Comparison of ENCODE assay signal across 22 cellular contexts in the genomic region with DNA sequence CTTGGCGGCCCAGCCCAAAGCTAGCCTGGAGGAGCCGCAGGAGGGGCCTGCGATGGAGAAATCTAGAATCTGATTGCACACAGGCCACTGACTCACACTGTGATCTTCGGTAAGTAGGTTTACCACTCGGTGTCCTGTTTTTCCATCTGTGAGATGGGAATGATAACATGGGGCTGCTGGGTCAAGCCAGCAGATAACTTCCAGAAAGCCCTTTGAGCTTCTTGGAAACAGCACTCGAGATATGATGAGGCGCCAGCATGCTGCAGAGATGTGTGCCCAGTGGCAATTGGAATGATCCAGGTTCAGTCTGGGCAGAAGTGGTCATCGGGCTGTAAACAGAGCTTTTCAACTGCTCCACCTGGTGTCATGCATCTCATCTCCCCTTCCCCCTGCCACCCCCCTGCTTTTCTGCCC.
DNase-seq lines count a peak whose midpoint lies in the region; FAIRE-seq and TF ChIP-seq lines count a peak whose summit lies in the region.
"Had no signal": no experiment of that assay in that cellular context is flagged by ENCODE, and none has a peak within 500 bp of the region (broad histone marks: within the 10 kb centered on the region; RNA-seq: fewer than 3 reads in every experiment).

No MANE protein-coding gene starts in this region.

- WGBS in endodermal cell (ENCODE audit: insufficient coverage in 1 of 2, insufficient read length in 1 of 2), 2 experiments = 74 to 86% methylated on average over 6 to 8 of the region's 8 CpGs
- WGBS in small intestine, 3 donors = 15 to 59% (median 44%) methylated on average over 8 of the region's 8 CpGs

- no peak overlapping the region for H3K9ac ChIP-seq in endodermal cell (ENCODE audit: extremely low read depth, low read length, poor library complexity, severe bottlenecking)

- peaks cover 23% of the 10 kb centered on the region for H3K27me3 Mint-ChIP-seq in endodermal cell (ENCODE audit: insufficient read depth)

- H3K36me3 Mint-ChIP-seq in endodermal cell (ENCODE audit: low read depth) = no peaks in the 10 kb centered on the region
- H3K36me3 Mint-ChIP-seq: brain had no signal

- no peak overlapping the region for H3K27ac ChIP-seq in endodermal cell (ENCODE audit: low read depth, low read length)
- H3K27ac ChIP-seq in small intestine (ENCODE audit: low read depth in 1 of 2, low read length in 1 of 2) = no peak overlapping the region
- H3K27ac ChIP-seq: adrenal gland had no signal

- H3K27ac Mint-ChIP-seq in endodermal cell = no peak overlapping the region
- H3K27ac Mint-ChIP-seq: brain; CD4-positive, alpha-beta T cell; stimulated activated naive B cell treated with anti-CD40 and anti-IgM and Interleukin-4, amounts not matched to agents 10 μg/mL and 1 μg/mL and 100 μg/mL, for 72 hours had no signal

- H3K36me3 ChIP-seq in endodermal cell (ENCODE audit: control insufficient read depth, insufficient read depth, low read length) (no peaks in the 10 kb centered on the region), small intestine (ENCODE audit: control insufficient read depth in 2 of 2, insufficient read depth in 2 of 2, low read length in 2 of 2) (no peaks in the 10 kb centered on the region)
- H3K36me3 ChIP-seq: adrenal gland had no signal

- no peak for TF ChIP-seq CTCF in endodermal cell (conservative IDR thresholded peaks at IDR 0.05)

- no peak for FAIRE-seq in small intestine (lab: Jason Lieb, UNC)
- FAIRE-seq: A204.1, GM12892 had no signal

- H3K27me3 ChIP-seq in endodermal cell (ENCODE audit: control insufficient read depth, insufficient read depth, low read length, poor library complexity, severe bottlenecking) = peaks cover 22% of the 10 kb centered on the region
- no peaks in the 10 kb centered on the region for H3K27me3 ChIP-seq in small intestine (ENCODE audit: control insufficient read depth in 2 of 2, insufficient read depth in 2 of 2, low read length in 2 of 2)
- H3K27me3 ChIP-seq: adrenal gland had no signal

- H3K4me3 ChIP-seq in endodermal cell (ENCODE audit: low read length) (no peak overlapping the region), small intestine (ENCODE audit: low read depth in 1 of 2, low read length in 2 of 2) (no peak overlapping the region)
- H3K4me3 ChIP-seq: adrenal gland had no signal

- peaks cover 2% of the 10 kb centered on the region for H3K9me3 Mint-ChIP-seq in endodermal cell

- H3K4me1 ChIP-seq in endodermal cell (ENCODE audit: control insufficient read depth, insufficient read depth, low read length) (peaks cover 2% of the 10 kb centered on the region), small intestine (ENCODE audit: control insufficient read depth in 2 of 2, insufficient read depth in 1 of 2, low read depth in 1 of 2, low read length in 1 of 2) (peaks cover 0 to 4% of the 10 kb centered on the region in 2 donors)
- H3K4me1 ChIP-seq: adrenal gland had no signal

- peaks cover 39% of the 10 kb centered on the region for H3K4me1 Mint-ChIP-seq in endodermal cell

- DNase-seq in NCI-H1417 (lab: John Stamatoyannopoulos, UW) (peak in 2 of 3 experiments; percentile 23 to 43), NCI-H1417 treated with DMSO at 0.1 percent for 48 hours (lab: John Stamatoyannopoulos, UW) (no peak), OCI-M1 (lab: John Stamatoyannopoulos, UW) (peak; percentile 57), endodermal cell (peak; percentile 67), small intestine (peak; percentile 90), NCI-H2227 treated with DMSO at 0.1 percent for 48 hours (lab: John Stamatoyannopoulos, UW) (no peak), globus pallidus (ENCODE audit: low spot score) (no peak)
- DNase-seq in stimulated activated CD4-positive, alpha-beta T cell treated with anti-CD3 and anti-CD28 coated beads, Interleukin-12 subunit alpha, Interleukin-12 subunit beta, amount 100 ng/mL, for 4 hours = no peak
- DNase-seq: activated CD4-positive, alpha-beta T cell treated with anti-CD3 and anti-CD28 coated beads, Interleukin-2, amount 50 U/mL, for 48 hours; activated naive CD4-positive, alpha-beta T cell treated with Interleukin-2 at 50 U/mL for 16 hours; adrenal gland; CD4-positive, alpha-beta T cell; glutamatergic neuron; Karpas-422; NCI-H2171; NCI-H69; posterior cingulate gyrus; right cardiac atrium; stimulated activated naive B cell treated with anti-CD40 and anti-IgM and Interleukin-4, amounts not matched to agents 10 μg/mL and 1 μg/mL and 100 μg/mL, for 72 hours had no signal

- no peak overlapping the region for H3K4me3 Mint-ChIP-seq in endodermal cell
- H3K4me3 Mint-ChIP-seq: brain; CD4-positive, alpha-beta T cell; stimulated activated naive B cell treated with anti-CD40 and anti-IgM and Interleukin-4, amounts not matched to agents 10 μg/mL and 1 μg/mL and 100 μg/mL, for 72 hours had no signal

- H3K9me3 ChIP-seq in endodermal cell (ENCODE audit: control insufficient read depth, low read length) (peaks cover 5% of the 10 kb centered on the region), small intestine (ENCODE audit: control insufficient read depth, low read depth) (no peaks in the 10 kb centered on the region)
- H3K9me3 ChIP-seq: adrenal gland had no signal

Comparison
In these comparisons a context has a peak if more than half of its experiments do, and no peak if none do; other contexts are left out.
1. DNase-seq: peak in NCI-H1417 (2 of 3), OCI-M1 (single experiment), endodermal cell (single experiment) and small intestine (single experiment); none in NCI-H1417 treated with DMSO at 0.1 percent for 48 hours (single experiment), NCI-H2227 treated with DMSO at 0.1 percent for 48 hours (single experiment), stimulated activated CD4-positive, alpha-beta T cell treated with anti-CD3 and anti-CD28 coated beads, Interleukin-12 subunit alpha, Interleukin-12 subunit beta, amount 100 ng/mL, for 4 hours (single experiment) and globus pallidus (single experiment).